4 cellular contexts compared by ENCODE assay signal in genomic region chr1:143955930-143956329, GRCh38. TPM values are rescaled to one million over a fixed set of nuclear protein-coding genes. Genes with fewer than 3 reads are reported as not detected.
"Had no signal": no experiment of that assay in that cellular context is flagged by ENCODE, and none has a peak within 500 bp of the region (broad histone marks: within the 10 kb centered on the region; RNA-seq: fewer than 3 reads in every experiment).

No MANE protein-coding gene starts in this region.

RNA-seq across cellular contexts. Expression of gene FAM72C, which starts 15.9 kb away (rescaled TPM):
- total RNA-seq: aorta, bronchial epithelial cell, cardiac septum, chondrocyte had no signal
